ENCODE assay signal across 8 cellular contexts in genomic region chr2:112481050-112481527, GRCh38. TPM values are rescaled to one million over a fixed set of nuclear protein-coding genes. Genes with fewer than 3 reads are reported as not detected.
A peak's percentile ranks its signal among the peaks of the same experiment; 100 is the strongest.
DNase-seq lines count a peak whose midpoint lies in the region; ATAC-seq, FAIRE-seq and TF ChIP-seq lines count a peak whose summit lies in the region.

No MANE protein-coding gene starts in this region.

- peak; percentile 42 for FAIRE-seq in urothelium cell line (lab: Jason Lieb, UNC)

- peak overlapping the region; percentile 80 to 87 for H3K4me3 ChIP-seq in right atrium auricular region

- peaks cover 0 to 26% of the 10 kb centered on the region in 2 donors for H3K4me1 ChIP-seq in right atrium auricular region

- CTCF ChIA-PET in T-cell (lab: Charles Lee): interaction anchor here in 1 of 2 donors (0.6 to 2.6 kb wide), 6 partner anchors 21 to 274 kb away, joined by 3 to 18 read pairs (median 4); no protein-coding TSS in a partner anchor

- DNase-seq in NCI-H1105 (lab: John Stamatoyannopoulos, UW) (peak; percentile 72), T-cell (peak; percentile 71 to 88 (median 79)), amniotic stem cell (lab: John Stamatoyannopoulos, UW) (peak; percentile 51), right atrium auricular region (ENCODE audit: low spot score) (peak; percentile 83), pulmonary artery endothelial cell (ENCODE audit: low read depth, low spot score) (peak; percentile 57), urothelium cell line (ENCODE audit: low spot score) (peak; percentile 95)

- no peaks in the 10 kb centered on the region for H3K36me3 Mint-ChIP-seq in T-cell

- no peaks in the 10 kb centered on the region for H3K9me3 Mint-ChIP-seq in T-cell

- H3K4me3 Mint-ChIP-seq in T-cell: peak overlapping the region; percentile 94 to 97 (median 97)

- H3K4me1 Mint-ChIP-seq in T-cell: peaks cover 24 to 28% (median 24%) of the 10 kb centered on the region in 3 donors

- H3K27me3 Mint-ChIP-seq in T-cell: no peaks in the 10 kb centered on the region

- H3K27ac ChIP-seq in right atrium auricular region: peak overlapping the region; percentile 87 to 88

- H3K27me3 ChIP-seq in right atrium auricular region: no peaks in the 10 kb centered on the region

- TF ChIP-seq CTCF in GM12872 (IDR thresholded peaks at IDR 0.05; ENCODE audit: insufficient read depth, low read depth, low read length) (peak; percentile 91), right atrium auricular region (IDR thresholded peaks at IDR 0.05) (peak; percentile 51 to 85)

- H3K27ac Mint-ChIP-seq in T-cell: peak overlapping the region; percentile 89 to 94

- no peaks in the 10 kb centered on the region for H3K9me3 ChIP-seq in right atrium auricular region

- ATAC-seq in HG02642 (IDR thresholded peaks at IDR 0.05; ENCODE audit: poor library complexity, unreplicated experiment) (peak; percentile 70), T-cell (replicated peaks in 1 of 4) (peak; percentile 77 to 79 (median 78))

- POLR2A ChIA-PET in T-cell (lab: Charles Lee): no interaction called here

- H3K36me3 ChIP-seq in right atrium auricular region: no peaks in the 10 kb centered on the region

RNA-seq across cellular contexts. Expression of gene TTL, which starts 0.9 kb away (rescaled TPM):
- 10 to 100 TPM; 11.9 to 23.3 (median 20.2) TPM for total RNA-seq in T-cell
- total RNA-seq in right atrium auricular region: 10 to 100 TPM; 24.9 to 32.4 TPM
- 50.5 and 69.3 TPM in 2 replicates for total RNA-seq in pulmonary artery endothelial cell

RNA-seq across cellular contexts. Expression of gene RGPD8, which starts 47.6 kb away (rescaled TPM):
- total RNA-seq in T-cell: 10 to 100 TPM; 10.8 to 61.4 (median 20.7) TPM
- 1 to 10 TPM; 8.3 to 8.7 TPM for total RNA-seq in right atrium auricular region
- total RNA-seq in pulmonary artery endothelial cell: 7.5 and 12.6 TPM in 2 replicates

Comparison
In these comparisons a context has a peak if more than half of its experiments do, and no peak if none do; other contexts are left out.
1. Peak in every context shown above with its lines: DNase-seq, ATAC-seq, H3K4me3 ChIP-seq and H3K27ac ChIP-seq.